ENCODE assay signal across 19 cellular contexts in the genomic region with DNA sequence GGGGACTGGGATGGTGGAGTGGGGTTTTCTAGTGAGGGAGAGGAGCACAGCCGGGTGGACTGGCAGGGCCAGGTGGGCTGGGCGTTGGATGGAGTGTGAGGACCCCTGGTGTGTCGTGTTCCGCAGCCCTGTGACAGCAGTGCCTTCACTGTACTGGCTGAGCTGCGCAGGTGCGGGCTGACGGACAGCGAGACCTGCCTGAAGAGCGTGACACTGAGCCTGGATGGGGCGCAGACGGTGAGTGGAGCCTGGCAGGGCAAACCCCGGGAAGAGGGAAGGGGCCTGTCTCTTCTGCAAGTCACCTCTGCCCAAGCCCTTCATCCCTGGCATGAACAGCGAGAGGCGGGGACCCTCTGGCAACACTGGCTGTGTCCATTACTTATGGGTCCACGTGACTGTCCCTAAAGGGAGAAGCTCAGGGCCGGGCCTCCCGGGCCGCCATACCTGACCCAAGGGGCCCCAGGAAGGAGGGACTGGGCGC. TPM values are rescaled to one million over a fixed set of nuclear protein-coding genes. Genes with fewer than 3 reads are reported as not detected.
"Had no signal": no experiment of that assay in that cellular context is flagged by ENCODE, and none has a peak within 500 bp of the region (broad histone marks: within the 10 kb centered on the region; RNA-seq: fewer than 3 reads in every experiment).

No MANE protein-coding gene starts in this region.

- H3K9me3 ChIP-seq: heart left ventricle, transverse colon, vagina had no signal

- H3K27me3 Mint-ChIP-seq: activated naive CD8-positive, alpha-beta T cell; dendritic cell treated with granulocyte-macrophage colony-stimulating factor and Interleukin-4, amounts not matched to agents 40 ng/mL and 50 ng/mL, for 4 days; natural killer cell treated with Interleukin-12 subunit alpha and Interleukin-12 subunit beta and Interleukin-15 and Interleukin-18, amount 100 ng/mL, for 72 hours had no signal

- H3K4me3 ChIP-seq: gastroesophageal sphincter, heart left ventricle, transverse colon, vagina had no signal

- H3K27ac Mint-ChIP-seq: activated naive CD8-positive, alpha-beta T cell; dendritic cell treated with granulocyte-macrophage colony-stimulating factor and Interleukin-4, amounts not matched to agents 40 ng/mL and 50 ng/mL, for 4 days; natural killer cell treated with Interleukin-12 subunit alpha and Interleukin-12 subunit beta and Interleukin-15 and Interleukin-18, amount 100 ng/mL, for 72 hours had no signal

- H3K36me3 Mint-ChIP-seq: activated naive CD8-positive, alpha-beta T cell; natural killer cell treated with Interleukin-12 subunit alpha and Interleukin-12 subunit beta and Interleukin-15 and Interleukin-18, amount 100 ng/mL, for 72 hours had no signal

- H3K4me1 ChIP-seq: gastroesophageal sphincter, heart left ventricle, transverse colon, vagina had no signal

- ATAC-seq: gastroesophageal sphincter, left cardiac atrium had no signal

- H3K36me3 ChIP-seq: gastroesophageal sphincter, heart left ventricle, transverse colon, vagina, WERI-Rb-1 had no signal

- H3K27ac ChIP-seq: gastroesophageal sphincter, heart left ventricle, transverse colon, vagina, WERI-Rb-1 had no signal

- DNase-seq: activated CD4-positive, alpha-beta T cell treated with anti-CD3 and anti-CD28 coated beads for 1 hour; activated CD4-positive, alpha-beta T cell treated with anti-CD3 and anti-CD28 coated beads, Interleukin-2, amount 50 U/mL, for 48 hours; activated T-cell treated with anti-CD3 and anti-CD28 coated beads for 4 hours; effector CD8-positive, alpha-beta T cell; left cardiac atrium; stimulated activated CD4-positive, alpha-beta T cell treated with anti-CD3 and anti-CD28 coated beads, Interleukin-2, amount 100 ng/mL, for 24 hours; stimulated activated naive CD8-positive, alpha-beta T cell treated with anti-CD3 and anti-CD28 coated beads, Interleukin-15, Interleukin-2, amounts not matched to agents 100 U/mL and 50 U/mL, for 24 hours; substantia nigra; T-helper 2 cell; transverse colon; WERI-Rb-1 had no signal

- H3K4me3 Mint-ChIP-seq: activated naive CD8-positive, alpha-beta T cell; dendritic cell treated with granulocyte-macrophage colony-stimulating factor and Interleukin-4, amounts not matched to agents 40 ng/mL and 50 ng/mL, for 4 days; natural killer cell treated with Interleukin-12 subunit alpha and Interleukin-12 subunit beta and Interleukin-15 and Interleukin-18, amount 100 ng/mL, for 72 hours had no signal

- H3K27me3 ChIP-seq: transverse colon, vagina had no signal

RNA-seq across cellular contexts. Expression of gene MUC5AC, which starts 10.0 kb away (rescaled TPM):
- total RNA-seq: esophagus mucosa; heart left ventricle; left cardiac atrium; natural killer cell treated with Interleukin-12 subunit alpha and Interleukin-12 subunit beta and Interleukin-15 and Interleukin-18, amount 100 ng/mL, for 72 hours; renal cortical epithelial cell; transverse colon; vagina had no signal

RNA-seq across cellular contexts. Expression of gene MUC5B, which starts 55.1 kb away (rescaled TPM):
- total RNA-seq: heart left ventricle; left cardiac atrium; natural killer cell treated with Interleukin-12 subunit alpha and Interleukin-12 subunit beta and Interleukin-15 and Interleukin-18, amount 100 ng/mL, for 72 hours; renal cortical epithelial cell had no signal
